1 cellular context compared by ENCODE assay signal in the genomic region with DNA sequence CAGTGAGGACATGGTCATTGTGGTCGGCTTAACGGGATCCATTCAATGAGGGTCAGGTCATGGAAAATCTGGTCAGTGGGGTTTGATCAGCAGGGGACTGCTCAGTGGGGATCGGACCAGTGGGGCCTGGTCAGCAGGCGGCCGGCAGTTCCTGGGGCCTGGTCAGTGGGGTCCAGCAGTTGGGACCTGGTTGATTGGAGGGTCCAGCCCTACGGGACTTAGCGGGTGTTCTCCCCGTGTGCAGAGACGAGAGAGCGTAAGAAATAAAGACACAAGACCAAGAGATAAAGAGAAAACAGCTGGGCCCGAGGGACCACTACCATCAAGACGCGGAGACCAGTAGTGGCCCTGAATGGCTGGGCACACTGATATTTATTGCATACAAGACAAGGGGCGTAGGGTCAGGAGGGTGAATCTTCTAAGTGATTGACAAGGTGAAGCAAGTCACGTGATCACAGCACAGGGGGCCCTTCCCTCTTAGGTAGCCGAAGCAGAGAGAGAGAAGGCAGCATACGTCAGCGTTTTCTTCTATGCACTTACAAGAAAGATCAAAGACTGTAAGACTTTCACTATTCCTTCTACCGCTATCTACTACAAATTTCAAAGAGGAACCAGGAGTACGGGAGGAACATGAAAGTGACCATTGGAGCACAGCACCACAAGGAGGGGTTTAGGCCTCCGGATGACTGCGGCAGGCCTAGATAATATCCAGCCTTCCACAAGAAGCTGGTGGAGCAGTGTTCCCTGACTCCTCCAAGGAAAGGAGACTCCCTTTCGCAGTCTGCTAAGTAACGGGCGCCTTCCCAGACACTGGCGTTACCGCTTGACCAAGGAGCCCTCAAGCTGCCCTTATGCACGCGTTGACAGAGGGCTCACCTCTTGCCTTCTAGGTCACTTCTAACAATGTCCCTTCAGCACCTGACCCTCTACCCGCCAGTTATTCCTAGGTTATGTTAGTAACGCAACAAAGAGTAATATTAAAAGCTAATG.
TF ChIP-seq lines count a peak whose summit lies in the region.

No MANE protein-coding gene starts in this region.

TF ChIP-seq in GM23338, 12 proteins besides CTCF, POLR2A, EP300 and RAD21:
- TF ChIP-seq, protein P1, sequence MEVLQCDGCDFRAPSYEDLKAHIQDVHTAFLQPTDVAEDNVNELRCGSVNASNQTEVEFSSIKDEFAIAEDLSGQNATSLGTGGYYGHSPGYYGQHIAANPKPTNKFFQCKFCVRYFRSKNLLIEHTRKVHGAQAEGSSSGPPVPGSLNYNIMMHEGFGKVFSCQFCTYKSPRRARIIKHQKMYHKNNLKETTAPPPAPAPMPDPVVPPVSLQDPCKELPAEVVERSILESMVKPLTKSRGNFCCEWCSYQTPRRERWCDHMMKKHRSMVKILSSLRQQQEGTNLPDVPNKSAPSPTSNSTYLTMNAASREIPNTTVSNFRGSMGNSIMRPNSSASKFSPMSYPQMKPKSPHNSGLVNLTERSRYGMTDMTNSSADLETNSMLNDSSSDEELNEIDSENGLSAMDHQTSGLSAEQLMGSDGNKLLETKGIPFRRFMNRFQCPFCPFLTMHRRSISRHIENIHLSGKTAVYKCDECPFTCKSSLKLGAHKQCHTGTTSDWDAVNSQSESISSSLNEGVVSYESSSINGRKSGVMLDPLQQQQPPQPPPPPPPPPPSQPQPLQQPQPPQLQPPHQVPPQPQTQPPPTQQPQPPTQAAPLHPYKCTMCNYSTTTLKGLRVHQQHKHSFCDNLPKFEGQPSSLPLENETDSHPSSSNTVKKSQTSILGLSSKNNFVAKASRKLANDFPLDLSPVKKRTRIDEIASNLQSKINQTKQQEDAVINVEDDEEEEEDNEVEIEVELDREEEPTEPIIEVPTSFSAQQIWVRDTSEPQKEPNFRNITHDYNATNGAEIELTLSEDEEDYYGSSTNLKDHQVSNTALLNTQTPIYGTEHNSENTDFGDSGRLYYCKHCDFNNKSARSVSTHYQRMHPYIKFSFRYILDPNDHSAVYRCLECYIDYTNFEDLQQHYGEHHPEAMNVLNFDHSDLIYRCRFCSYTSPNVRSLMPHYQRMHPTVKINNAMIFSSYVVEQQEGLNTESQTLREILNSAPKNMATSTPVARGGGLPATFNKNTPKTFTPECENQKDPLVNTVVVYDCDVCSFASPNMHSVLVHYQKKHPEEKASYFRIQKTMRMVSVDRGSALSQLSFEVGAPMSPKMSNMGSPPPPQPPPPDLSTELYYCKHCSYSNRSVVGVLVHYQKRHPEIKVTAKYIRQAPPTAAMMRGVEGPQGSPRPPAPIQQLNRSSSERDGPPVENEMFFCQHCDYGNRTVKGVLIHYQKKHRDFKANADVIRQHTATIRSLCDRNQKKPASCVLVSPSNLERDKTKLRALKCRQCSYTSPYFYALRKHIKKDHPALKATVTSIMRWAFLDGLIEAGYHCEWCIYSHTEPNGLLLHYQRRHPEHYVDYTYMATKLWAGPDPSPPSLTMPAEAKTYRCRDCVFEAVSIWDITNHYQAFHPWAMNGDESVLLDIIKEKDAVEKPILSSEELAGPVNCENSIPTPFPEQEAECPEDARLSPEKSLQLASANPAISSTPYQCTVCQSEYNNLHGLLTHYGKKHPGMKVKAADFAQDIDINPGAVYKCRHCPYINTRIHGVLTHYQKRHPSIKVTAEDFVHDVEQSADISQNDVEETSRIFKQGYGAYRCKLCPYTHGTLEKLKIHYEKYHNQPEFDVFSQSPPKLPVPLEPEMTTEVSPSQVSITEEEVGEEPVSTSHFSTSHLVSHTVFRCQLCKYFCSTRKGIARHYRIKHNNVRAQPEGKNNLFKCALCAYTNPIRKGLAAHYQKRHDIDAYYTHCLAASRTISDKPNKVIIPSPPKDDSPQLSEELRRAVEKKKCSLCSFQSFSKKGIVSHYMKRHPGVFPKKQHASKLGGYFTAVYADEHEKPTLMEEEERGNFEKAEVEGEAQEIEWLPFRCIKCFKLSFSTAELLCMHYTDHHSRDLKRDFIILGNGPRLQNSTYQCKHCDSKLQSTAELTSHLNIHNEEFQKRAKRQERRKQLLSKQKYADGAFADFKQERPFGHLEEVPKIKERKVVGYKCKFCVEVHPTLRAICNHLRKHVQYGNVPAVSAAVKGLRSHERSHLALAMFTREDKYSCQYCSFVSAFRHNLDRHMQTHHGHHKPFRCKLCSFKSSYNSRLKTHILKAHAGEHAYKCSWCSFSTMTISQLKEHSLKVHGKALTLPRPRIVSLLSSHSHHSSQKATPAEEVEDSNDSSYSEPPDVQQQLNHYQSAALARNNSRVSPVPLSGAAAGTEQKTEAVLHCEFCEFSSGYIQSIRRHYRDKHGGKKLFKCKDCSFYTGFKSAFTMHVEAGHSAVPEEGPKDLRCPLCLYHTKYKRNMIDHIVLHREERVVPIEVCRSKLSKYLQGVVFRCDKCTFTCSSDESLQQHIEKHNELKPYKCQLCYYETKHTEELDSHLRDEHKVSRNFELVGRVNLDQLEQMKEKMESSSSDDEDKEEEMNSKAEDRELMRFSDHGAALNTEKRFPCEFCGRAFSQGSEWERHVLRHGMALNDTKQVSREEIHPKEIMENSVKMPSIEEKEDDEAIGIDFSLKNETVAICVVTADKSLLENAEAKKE (CRISPR knock-in tag; IDR thresholded peaks at IDR 0.05), result no peak
- TF ChIP-seq EZH2phosphoT487 (IDR thresholded peaks at IDR 0.05; ENCODE audit: unreplicated experiment), result no peak
- TF ChIP-seq, protein P2, sequence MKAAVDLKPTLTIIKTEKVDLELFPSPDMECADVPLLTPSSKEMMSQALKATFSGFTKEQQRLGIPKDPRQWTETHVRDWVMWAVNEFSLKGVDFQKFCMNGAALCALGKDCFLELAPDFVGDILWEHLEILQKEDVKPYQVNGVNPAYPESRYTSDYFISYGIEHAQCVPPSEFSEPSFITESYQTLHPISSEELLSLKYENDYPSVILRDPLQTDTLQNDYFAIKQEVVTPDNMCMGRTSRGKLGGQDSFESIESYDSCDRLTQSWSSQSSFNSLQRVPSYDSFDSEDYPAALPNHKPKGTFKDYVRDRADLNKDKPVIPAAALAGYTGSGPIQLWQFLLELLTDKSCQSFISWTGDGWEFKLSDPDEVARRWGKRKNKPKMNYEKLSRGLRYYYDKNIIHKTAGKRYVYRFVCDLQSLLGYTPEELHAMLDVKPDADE (IDR thresholded peaks at IDR 0.05), result no peak
- no peak for TF ChIP-seq STAT1 (IDR thresholded peaks at IDR 0.05; ENCODE audit: unreplicated experiment)
